In genomic region chr1:14698206-14698605, GRCh38 we compare ENCODE assay signal across 21 cellular contexts.
"Had no signal": no experiment of that assay in that cellular context is flagged by ENCODE, and none has a peak within 500 bp of the region (broad histone marks: within the 10 kb centered on the region; RNA-seq: fewer than 3 reads in every experiment).

No MANE protein-coding gene starts in this region.

- H3K4me2 ChIP-seq: hepatocyte had no signal

- H3K4me3 Mint-ChIP-seq: activated CD4-positive, alpha-beta memory T cell treated with anti-CD3 and anti-CD28 coated beads, Interleukin-2, amount 10 ng/mL, durations not matched to agents 7 days and 5 days; activated CD4-positive, alpha-beta T cell treated with anti-CD3 and anti-CD28 coated beads, Interleukin-2, amount 10 ng/mL, durations not matched to agents 24 days and 14 days; activated naive CD4-positive, alpha-beta T cell treated with anti-CD3 and anti-CD28 coated beads for 36 hours; activated naive CD8-positive, alpha-beta T cell treated with anti-CD3 and anti-CD28 coated beads, Interleukin-2, amount 10 ng/mL, durations not matched to agents 7 days and 5 days; activated T-cell treated with anti-CD3 and anti-CD28 coated beads, Interleukin-2, amount 50 U/mL, for 72 hours; immature natural killer cell; naive thymus-derived CD4-positive, alpha-beta T cell; stimulated activated naive B cell treated with anti-CD40 and anti-IgM and Interleukin-4, amounts not matched to agents 10 μg/mL and 1 μg/mL and 100 μg/mL, for 72 hours had no signal

- H3K4me3 ChIP-seq: hepatocyte, lower lobe of right lung, transverse colon, vagina had no signal

- H3K27ac ChIP-seq: epithelial cell of prostate, hepatocyte, lower lobe of right lung, transverse colon, vagina had no signal

- H3K36me3 Mint-ChIP-seq: activated naive CD8-positive, alpha-beta T cell treated with anti-CD3 and anti-CD28 coated beads, Interleukin-2, amount 10 ng/mL, durations not matched to agents 7 days and 5 days; immature natural killer cell; naive thymus-derived CD4-positive, alpha-beta T cell; stimulated activated naive B cell treated with anti-CD40 and anti-IgM and Interleukin-4, amounts not matched to agents 10 μg/mL and 1 μg/mL and 100 μg/mL, for 72 hours had no signal

- H3K27ac Mint-ChIP-seq: activated CD4-positive, alpha-beta memory T cell treated with anti-CD3 and anti-CD28 coated beads, Interleukin-2, amount 10 ng/mL, durations not matched to agents 7 days and 5 days; activated CD4-positive, alpha-beta T cell treated with anti-CD3 and anti-CD28 coated beads, Interleukin-2, amount 10 ng/mL, durations not matched to agents 24 days and 14 days; activated naive CD4-positive, alpha-beta T cell treated with anti-CD3 and anti-CD28 coated beads for 36 hours; activated naive CD8-positive, alpha-beta T cell treated with anti-CD3 and anti-CD28 coated beads, Interleukin-2, amount 10 ng/mL, durations not matched to agents 7 days and 5 days; activated T-cell treated with anti-CD3 and anti-CD28 coated beads, Interleukin-2, amount 50 U/mL, for 72 hours; immature natural killer cell; naive thymus-derived CD4-positive, alpha-beta T cell; stimulated activated naive B cell treated with anti-CD40 and anti-IgM and Interleukin-4, amounts not matched to agents 10 μg/mL and 1 μg/mL and 100 μg/mL, for 72 hours had no signal

- H3K36me3 ChIP-seq: lower lobe of right lung, transverse colon, vagina had no signal

- H3K4me1 Mint-ChIP-seq: activated CD4-positive, alpha-beta memory T cell treated with anti-CD3 and anti-CD28 coated beads, Interleukin-2, amount 10 ng/mL, durations not matched to agents 7 days and 5 days; activated CD4-positive, alpha-beta T cell treated with anti-CD3 and anti-CD28 coated beads, Interleukin-2, amount 10 ng/mL, durations not matched to agents 24 days and 14 days; activated naive CD8-positive, alpha-beta T cell treated with anti-CD3 and anti-CD28 coated beads, Interleukin-2, amount 10 ng/mL, durations not matched to agents 7 days and 5 days; immature natural killer cell; stimulated activated naive B cell treated with anti-CD40 and anti-IgM and Interleukin-4, amounts not matched to agents 10 μg/mL and 1 μg/mL and 100 μg/mL, for 72 hours had no signal

- H3K27me3 ChIP-seq: hepatocyte, transverse colon, vagina had no signal

- H2AFZ ChIP-seq: hepatocyte had no signal

- H3K4me1 ChIP-seq: lower lobe of right lung, transverse colon had no signal

- H3K9me3 ChIP-seq: lower lobe of right lung, transverse colon, vagina had no signal

- H3K9me3 Mint-ChIP-seq: activated CD4-positive, alpha-beta memory T cell treated with anti-CD3 and anti-CD28 coated beads, Interleukin-2, amount 10 ng/mL, durations not matched to agents 7 days and 5 days; activated CD4-positive, alpha-beta T cell treated with anti-CD3 and anti-CD28 coated beads, Interleukin-2, amount 10 ng/mL, durations not matched to agents 24 days and 14 days; activated naive CD8-positive, alpha-beta T cell treated with anti-CD3 and anti-CD28 coated beads, Interleukin-2, amount 10 ng/mL, durations not matched to agents 7 days and 5 days; immature natural killer cell had no signal

- DNase-seq: activated CD4-positive, alpha-beta memory T cell treated with anti-CD3 and anti-CD28 coated beads, Interleukin-2, amount 10 ng/mL, durations not matched to agents 7 days and 5 days; activated CD4-positive, alpha-beta T cell treated with anti-CD3 and anti-CD28 coated beads, Interleukin-2, amount 10 ng/mL, durations not matched to agents 24 days and 14 days; activated effector memory CD4-positive, alpha-beta T cell treated with Interleukin-2 at 50 U/mL for 16 hours; activated naive CD4-positive, alpha-beta T cell treated with anti-CD3 and anti-CD28 coated beads for 36 hours; activated naive CD8-positive, alpha-beta T cell treated with anti-CD3 and anti-CD28 coated beads, Interleukin-2, amount 10 ng/mL, durations not matched to agents 7 days and 5 days; activated T-cell treated with anti-CD3 and anti-CD28 coated beads, Interleukin-2, amount 50 U/mL, for 72 hours; amniotic stem cell; cortex of kidney; immature natural killer cell; lower lobe of right lung; naive thymus-derived CD4-positive, alpha-beta T cell; stimulated activated CD4-positive, alpha-beta T cell treated with anti-CD3 and anti-CD28 coated beads, Interleukin-2, amount 100 ng/mL, for 48 hours; stimulated activated CD8-positive, alpha-beta memory T cell treated with anti-CD3 and anti-CD28 coated beads, Interleukin-4, amount 100 ng/mL, for 48 hours; stimulated activated naive B cell treated with anti-CD40 and anti-IgM and Interleukin-4, amounts not matched to agents 10 μg/mL and 1 μg/mL and 100 μg/mL, for 72 hours; T1000; transverse colon had no signal

- ATAC-seq: activated CD4-positive, CD25-positive, alpha-beta regulatory T cell treated with anti-CD3 and anti-CD28 coated beads, Interleukin-2, amount 50 U/mL, for 24 hours; activated T-cell treated with anti-CD3 and anti-CD28 coated beads, Interleukin-2, amount 50 U/mL, for 72 hours; left lobe of liver; lower lobe of right lung; naive thymus-derived CD4-positive, alpha-beta T cell; stimulated activated naive B cell treated with anti-CD40 and anti-IgM and Interleukin-4, amounts not matched to agents 10 μg/mL and 1 μg/mL and 100 μg/mL, for 72 hours had no signal

- H3K27me3 Mint-ChIP-seq: activated CD4-positive, alpha-beta memory T cell treated with anti-CD3 and anti-CD28 coated beads, Interleukin-2, amount 10 ng/mL, durations not matched to agents 7 days and 5 days; activated CD4-positive, alpha-beta T cell treated with anti-CD3 and anti-CD28 coated beads, Interleukin-2, amount 10 ng/mL, durations not matched to agents 24 days and 14 days had no signal
